In genomic region chr15:44275431-44275830, GRCh38 we compare ENCODE assay signal across 26 cellular contexts.
"Had no signal": no experiment of that assay in that cellular context is flagged by ENCODE, and none has a peak within 500 bp of the region (broad histone marks: within the 10 kb centered on the region; RNA-seq: fewer than 3 reads in every experiment).

No MANE protein-coding gene starts in this region.

- H3K27me3 ChIP-seq: right atrium auricular region, tibial nerve, upper lobe of left lung had no signal

- H3K36me3 ChIP-seq: gastroesophageal sphincter, heart left ventricle, prostate gland, right atrium auricular region, stomach, thoracic aorta, tibial nerve, upper lobe of left lung had no signal

- H3K4me1 ChIP-seq: gastroesophageal sphincter, heart left ventricle, prostate gland, right atrium auricular region, stomach, upper lobe of left lung had no signal

- H3K4me3 ChIP-seq: gastroesophageal sphincter, heart left ventricle, hepatocyte, lung, mucosa of descending colon, prostate gland, right atrium auricular region, smooth muscle cell, stomach, thoracic aorta, tibial nerve, upper lobe of left lung had no signal

- H3K27ac ChIP-seq: gastroesophageal sphincter, heart left ventricle, hepatocyte, prostate gland, right atrium auricular region, stomach, thoracic aorta, tibial nerve, upper lobe of left lung had no signal

- H3K9me3 ChIP-seq: gastroesophageal sphincter, heart left ventricle, mucosa of descending colon, prostate gland, right atrium auricular region, stomach, thoracic aorta, tibial nerve, upper lobe of left lung had no signal

- ATAC-seq: gastroesophageal sphincter; heart left ventricle; left lobe of liver; mucosa of descending colon; natural killer cell treated with Interleukin-12 subunit alpha and Interleukin-12 subunit beta and Interleukin-15 and Interleukin-18, amount 100 ng/mL, for 72 hours; sciatic nerve; stimulated activated effector memory CD8-positive, alpha-beta T cell treated with anti-CD3 and anti-CD28 coated beads, Interleukin-12 subunit alpha, Interleukin-12 subunit beta, amount 100 ng/mL, for 72 hours had no signal

- DNase-seq: cortex of kidney; effector CD4-positive, alpha-beta T cell; foreskin fibroblast; heart left ventricle; kidney; mucosa of descending colon; naive B cell; nucleus accumbens; stimulated activated CD4-positive, alpha-beta T cell treated with anti-CD3 and anti-CD28 coated beads, Interleukin-12 subunit alpha, Interleukin-12 subunit beta, amount 100 ng/mL, for 4 hours; stimulated activated CD4-positive, alpha-beta T cell treated with anti-CD3 and anti-CD28 coated beads, Interleukin-1b, Interleukin-23, amount 100 ng/mL, for 48 hours; stimulated activated CD4-positive, alpha-beta T cell treated with anti-CD3 and anti-CD28 coated beads, Interleukin-4, amount 100 ng/mL, for 24 hours; stimulated activated naive CD4-positive, alpha-beta T cell treated with Interleukin-2 at 50 U/mL for 16 hours; stomach; upper lobe of left lung had no signal
